Comparison of ENCODE assay signal across 9 cellular contexts in genomic region chr1:199272690-199273089, GRCh38.
DNase-seq lines count a peak whose midpoint lies in the region; ATAC-seq lines count a peak whose summit lies in the region.
"Had no signal": no experiment of that assay in that cellular context is flagged by ENCODE, and none has a peak within 500 bp of the region (broad histone marks: within the 10 kb centered on the region; RNA-seq: fewer than 3 reads in every experiment).

No MANE protein-coding gene starts in this region.

- in situ Hi-C loops in SK-MEL-5 (cut with HindIII; ENCODE audit: low pct_unique_long_range_greater_than_20kb, low sequenced_read_pairs): no loop called here

- ATAC-seq in GM18867 (IDR thresholded peaks at IDR 0.05; ENCODE audit: unreplicated experiment): peak; percentile 74
- peak; percentile 57 for ATAC-seq in HG02884 (IDR thresholded peaks at IDR 0.05; ENCODE audit: unreplicated experiment)

- DNase-seq in SK-MEL-5 (ENCODE audit: low read depth, low spot score): peak; percentile 13
- DNase-seq in iPS-NIHi7 (ENCODE audit: extremely low spot score): peak; percentile 52
- DNase-seq in central memory CD4-positive, alpha-beta T cell: no peak
- no peak for DNase-seq in HUDEP-2 (lab: John Stamatoyannopoulos, UW; ENCODE audit: unreplicated experiment in 76 of 76)
- DNase-seq in stimulated activated naive CD4-positive, alpha-beta T cell (lab: John Stamatoyannopoulos, UW): no peak
- DNase-seq in HuH-7 (ENCODE audit: low spot score): no peak
- DNase-seq: activated B cell treated with CpG ODN at 0.5 μM for 24 hours had no signal

Comparison
In these comparisons a context has a peak if more than half of its experiments do, and no peak if none do; other contexts are left out.
1. DNase-seq: peak in SK-MEL-5 (single experiment) and iPS-NIHi7 (single experiment); none in central memory CD4-positive, alpha-beta T cell (single experiment), HUDEP-2 (0 of 76), stimulated activated naive CD4-positive, alpha-beta T cell (0 of 6) and HuH-7 (single experiment).